In the genomic region with DNA sequence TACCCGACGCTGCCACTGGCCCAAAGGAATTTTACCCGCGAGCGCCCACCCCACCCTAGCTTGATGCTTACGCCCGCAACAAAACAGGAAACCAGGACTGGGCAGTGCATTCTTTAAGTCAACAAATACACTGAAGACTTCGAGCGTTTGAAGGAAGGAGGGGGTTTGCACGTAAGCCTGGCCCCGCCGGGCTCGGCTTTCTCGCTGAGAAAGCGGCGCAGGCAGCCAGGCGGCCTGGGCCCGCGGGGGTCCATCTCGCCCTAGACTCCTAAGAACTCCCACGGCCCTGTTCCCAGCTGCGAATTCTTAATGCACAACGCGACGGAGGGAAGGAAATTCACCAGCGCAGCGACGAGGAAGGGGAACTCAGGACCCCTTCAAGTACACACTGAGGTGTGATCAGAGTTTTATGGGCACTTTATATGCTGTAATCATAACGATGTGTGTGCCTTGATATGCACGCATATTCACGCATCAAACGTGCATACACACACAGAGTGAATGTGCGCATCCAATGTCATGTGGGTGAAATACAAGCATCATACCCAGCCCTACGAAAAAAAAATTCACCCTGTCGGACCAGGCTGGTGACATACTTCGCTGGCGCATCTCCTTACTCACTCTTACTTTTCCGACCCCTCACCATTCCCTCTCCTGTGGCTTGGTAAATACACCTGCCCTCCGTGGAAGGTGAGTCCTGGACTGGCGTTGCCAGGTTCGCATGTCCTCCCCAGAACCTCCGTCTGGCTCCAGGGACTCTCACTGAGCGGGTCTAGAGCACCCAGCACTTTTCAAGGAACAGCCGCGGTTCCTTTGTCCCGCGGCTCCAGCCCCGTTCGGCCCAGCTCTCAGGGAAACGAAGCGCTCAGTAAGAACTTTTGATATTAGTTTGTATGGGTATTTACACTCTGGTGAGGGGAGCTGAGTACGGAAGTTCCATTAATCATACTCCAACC, we compare ENCODE assay signal across 1 cellular context.
TF ChIP-seq lines count a peak whose summit lies in the region.

No MANE protein-coding gene starts in this region.

TF ChIP-seq in IMR-90, 13 proteins besides CTCF, POLR2A, EP300 and RAD21:
- no peak for TF ChIP-seq FOS (IDR thresholded peaks at IDR 0.05; ENCODE audit: low read depth, low read length)
- no peak for TF ChIP-seq SMC3 (IDR thresholded peaks at IDR 0.05; ENCODE audit: low read depth, low read length)
- TF ChIP-seq NFE2L2 (IDR thresholded peaks at IDR 0.05; ENCODE audit: low read depth, low read length) = no peak
- TF ChIP-seq, protein P1, sequence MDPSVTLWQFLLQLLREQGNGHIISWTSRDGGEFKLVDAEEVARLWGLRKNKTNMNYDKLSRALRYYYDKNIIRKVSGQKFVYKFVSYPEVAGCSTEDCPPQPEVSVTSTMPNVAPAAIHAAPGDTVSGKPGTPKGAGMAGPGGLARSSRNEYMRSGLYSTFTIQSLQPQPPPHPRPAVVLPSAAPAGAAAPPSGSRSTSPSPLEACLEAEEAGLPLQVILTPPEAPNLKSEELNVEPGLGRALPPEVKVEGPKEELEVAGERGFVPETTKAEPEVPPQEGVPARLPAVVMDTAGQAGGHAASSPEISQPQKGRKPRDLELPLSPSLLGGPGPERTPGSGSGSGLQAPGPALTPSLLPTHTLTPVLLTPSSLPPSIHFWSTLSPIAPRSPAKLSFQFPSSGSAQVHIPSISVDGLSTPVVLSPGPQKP (IDR thresholded peaks at IDR 0.05; ENCODE audit: borderline replicate concordance, low read depth, low read length) = no peak
- TF ChIP-seq, protein P2, sequence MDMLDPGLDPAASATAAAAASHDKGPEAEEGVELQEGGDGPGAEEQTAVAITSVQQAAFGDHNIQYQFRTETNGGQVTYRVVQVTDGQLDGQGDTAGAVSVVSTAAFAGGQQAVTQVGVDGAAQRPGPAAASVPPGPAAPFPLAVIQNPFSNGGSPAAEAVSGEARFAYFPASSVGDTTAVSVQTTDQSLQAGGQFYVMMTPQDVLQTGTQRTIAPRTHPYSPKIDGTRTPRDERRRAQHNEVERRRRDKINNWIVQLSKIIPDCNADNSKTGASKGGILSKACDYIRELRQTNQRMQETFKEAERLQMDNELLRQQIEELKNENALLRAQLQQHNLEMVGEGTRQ (IDR thresholded peaks at IDR 0.05; ENCODE audit: low read depth, low read length) = no peak
- no peak for TF ChIP-seq BHLHE40 (IDR thresholded peaks at IDR 0.05; ENCODE audit: low read depth, low read length)
- TF ChIP-seq MAFK (IDR thresholded peaks at IDR 0.05; ENCODE audit: low read depth, low read length) = no peak
- no peak for TF ChIP-seq MAZ (IDR thresholded peaks at IDR 0.05; ENCODE audit: borderline replicate concordance, low read depth, low read length)
- no peak for TF ChIP-seq RCOR1 (IDR thresholded peaks at IDR 0.05; ENCODE audit: insufficient replicate concordance, low read length)
TF ChIP-seq in IMR-90: peak in this region for 0.
